Comparison of ENCODE assay signal across 1 cellular context in genomic region chr5:95771892-95772291, GRCh38.
A peak's percentile ranks its signal among the peaks of the same experiment; 100 is the strongest.
TF ChIP-seq lines count a peak whose summit lies in the region.

No MANE protein-coding gene starts in this region.

TF ChIP-seq in K562, 482 proteins besides CTCF, POLR2A, EP300 and RAD21 (continued from another document):
- TF ChIP-seq KDM1A (IDR thresholded peaks at IDR 0.05): peak; percentile 72 to 74; a peak in 3 of 4 replicates
- no peak for TF ChIP-seq BRD9 (IDR thresholded peaks at IDR 0.05; ENCODE audit: low read depth, partially characterized antibody)
- no peak for TF ChIP-seq TFAM (CRISPR knock-in tag; conservative IDR thresholded peaks at IDR 0.05)
- TF ChIP-seq BDP1 (IDR thresholded peaks at IDR 0.05; ENCODE audit: insufficient read depth, insufficient read length): no peak
- TF ChIP-seq, protein P1, sequence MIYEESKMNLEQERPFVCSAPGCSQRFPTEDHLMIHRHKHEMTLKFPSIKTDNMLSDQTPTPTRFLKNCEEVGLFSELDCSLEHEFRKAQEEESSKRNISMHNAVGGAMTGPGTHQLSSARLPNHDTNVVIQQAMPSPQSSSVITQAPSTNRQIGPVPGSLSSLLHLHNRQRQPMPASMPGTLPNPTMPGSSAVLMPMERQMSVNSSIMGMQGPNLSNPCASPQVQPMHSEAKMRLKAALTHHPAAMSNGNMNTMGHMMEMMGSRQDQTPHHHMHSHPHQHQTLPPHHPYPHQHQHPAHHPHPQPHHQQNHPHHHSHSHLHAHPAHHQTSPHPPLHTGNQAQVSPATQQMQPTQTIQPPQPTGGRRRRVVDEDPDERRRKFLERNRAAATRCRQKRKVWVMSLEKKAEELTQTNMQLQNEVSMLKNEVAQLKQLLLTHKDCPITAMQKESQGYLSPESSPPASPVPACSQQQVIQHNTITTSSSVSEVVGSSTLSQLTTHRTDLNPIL (CRISPR knock-in tag; IDR thresholded peaks at IDR 0.05): no peak
- peak; percentile 15 for TF ChIP-seq POLR2B (IDR thresholded peaks at IDR 0.05; ENCODE audit: low read depth, partially characterized antibody)
- TF ChIP-seq ZBTB26 (CRISPR knock-in tag; IDR thresholded peaks at IDR 0.05): no peak
- TF ChIP-seq ETV6 (IDR thresholded peaks at IDR 0.05; ENCODE audit: borderline replicate concordance in 1 of 2, low read depth in 2 of 2, low read length in 1 of 2): no peak
- no peak for TF ChIP-seq ETV6 (CRISPR knock-in tag; IDR thresholded peaks at IDR 0.05; ENCODE audit: borderline replicate concordance)
- TF ChIP-seq TEAD4 (IDR thresholded peaks at IDR 0.05; ENCODE audit: low read length): 0 out of 2 replicates have a peak, but pooled peaks have one; percentile 26
- TF ChIP-seq TEAD4 (CRISPR knock-in tag; IDR thresholded peaks at IDR 0.05; ENCODE audit: borderline replicate concordance): no peak
- TF ChIP-seq SMC3 (conservative IDR thresholded peaks at IDR 0.05; ENCODE audit: insufficient read depth, low read depth, low read length): no peak
